Comparison of ENCODE assay signal across 8 cellular contexts in the genomic region with DNA sequence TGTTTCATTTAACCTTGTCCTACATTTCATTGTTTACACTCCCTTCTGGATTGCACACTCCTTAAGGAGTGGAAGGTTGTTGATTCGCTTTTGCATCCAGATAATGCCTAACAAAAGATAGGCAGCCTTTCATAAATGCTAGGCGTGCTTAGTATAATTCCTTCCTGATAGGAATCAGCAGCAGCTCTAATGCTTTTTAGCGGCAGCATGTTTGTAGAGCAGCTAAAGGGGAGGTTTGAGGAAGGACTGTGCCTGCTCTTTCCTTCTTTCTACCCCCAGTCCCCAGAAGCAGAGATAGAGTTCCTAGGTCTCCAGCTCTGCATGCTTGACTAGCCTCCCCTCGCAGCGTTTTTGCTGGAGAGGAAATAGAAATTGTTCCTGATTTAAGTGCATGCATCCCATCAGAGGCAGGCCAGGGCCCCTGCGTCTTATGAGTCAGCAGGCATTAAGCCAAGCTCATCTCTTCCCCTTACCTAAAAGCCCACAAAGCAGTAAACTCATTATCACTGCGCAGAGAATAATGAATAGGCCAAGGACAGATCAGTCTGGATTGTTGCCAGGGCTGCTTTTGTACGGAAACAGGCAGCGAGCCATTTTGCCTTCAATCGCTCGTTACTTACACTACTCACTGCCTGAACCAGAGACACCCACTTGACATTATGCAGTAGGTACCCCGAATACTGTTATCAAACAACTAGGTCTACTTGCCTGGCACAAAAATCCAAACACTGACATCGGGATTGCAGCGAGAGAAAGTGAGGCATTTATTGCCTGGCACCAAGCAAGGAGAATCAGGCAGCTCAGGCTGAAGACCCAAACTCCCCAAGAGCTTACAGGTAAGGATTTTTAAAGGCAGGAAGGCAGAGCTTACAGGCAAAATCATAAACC. TPM values are rescaled to one million over a fixed set of nuclear protein-coding genes. Genes with fewer than 3 reads are reported as not detected.
DNase-seq lines count a peak whose midpoint lies in the region; ATAC-seq, FAIRE-seq and TF ChIP-seq lines count a peak whose summit lies in the region.

No MANE protein-coding gene starts in this region.

- peaks cover 42% of the 10 kb centered on the region for H3K4me1 Mint-ChIP-seq in CD14-positive monocyte
- H3K4me1 Mint-ChIP-seq in activated CD4-positive, alpha-beta memory T cell treated with anti-CD3 and anti-CD28 coated beads, Interleukin-2, amount 10 ng/mL, durations not matched to agents 7 days and 5 days, result peaks cover 14% of the 10 kb centered on the region

- CTCF ChIA-PET in activated CD4-positive, alpha-beta memory T cell treated with anti-CD3 and anti-CD28 coated beads, Interleukin-2, amount 10 ng/mL, durations not matched to agents 7 days and 5 days (lab: Charles Lee), result no interaction called here

- H3K27me3 Mint-ChIP-seq in CD14-positive monocyte (ENCODE audit: low read depth in 3 of 3), result peaks cover 0 to 2% (median 0%) of the 10 kb centered on the region in 3 donors
- H3K27me3 Mint-ChIP-seq in activated CD4-positive, alpha-beta memory T cell treated with anti-CD3 and anti-CD28 coated beads, Interleukin-2, amount 10 ng/mL, durations not matched to agents 7 days and 5 days, result peaks cover 3% of the 10 kb centered on the region

- intact Hi-C loops in CD14-positive monocyte (cut with micrococcal nuclease), result no loop called here
- intact Hi-C loops in kidney (cut with DNase I), result no loop called here

- TF ChIP-seq CTCF in CD14-positive monocyte (IDR thresholded peaks at IDR 0.05) (no peak), foreskin keratinocyte (conservative IDR thresholded peaks at IDR 0.05) (no peak), kidney (IDR thresholded peaks at IDR 0.05; ENCODE audit: borderline replicate concordance, extremely low read depth, insufficient read depth) (no peak)

- H3K36me3 Mint-ChIP-seq in CD14-positive monocyte, result no peaks in the 10 kb centered on the region
- no peaks in the 10 kb centered on the region for H3K36me3 Mint-ChIP-seq in activated CD4-positive, alpha-beta memory T cell treated with anti-CD3 and anti-CD28 coated beads, Interleukin-2, amount 10 ng/mL, durations not matched to agents 7 days and 5 days (ENCODE audit: low read depth)

- H3K36me3 ChIP-seq in kidney (ENCODE audit: control insufficient read depth in 1 of 2, insufficient read depth in 2 of 2, low read length in 2 of 2), result no peaks in the 10 kb centered on the region

- no peaks in the 10 kb centered on the region for H3K27me3 ChIP-seq in foreskin keratinocyte

- H3K27ac ChIP-seq in foreskin keratinocyte (no peak overlapping the region), kidney (ENCODE audit: low read depth in 2 of 2, low read length in 2 of 2) (no peak overlapping the region)

- H3K4me1 ChIP-seq in foreskin keratinocyte (peaks cover 24% of the 10 kb centered on the region), kidney (ENCODE audit: control insufficient read depth in 1 of 2, insufficient read depth in 1 of 2, low read depth in 1 of 2, low read length in 2 of 2) (peaks cover 0 to 6% of the 10 kb centered on the region in 2 donors)

- peak overlapping the region in 1 of 2 donors; percentile 43 for H3K4me3 Mint-ChIP-seq in CD14-positive monocyte
- H3K4me3 Mint-ChIP-seq in activated CD4-positive, alpha-beta memory T cell treated with anti-CD3 and anti-CD28 coated beads, Interleukin-2, amount 10 ng/mL, durations not matched to agents 7 days and 5 days, result no peak overlapping the region

- H3K9me3 Mint-ChIP-seq in CD14-positive monocyte, result no peaks in the 10 kb centered on the region
- no peaks in the 10 kb centered on the region for H3K9me3 Mint-ChIP-seq in activated CD4-positive, alpha-beta memory T cell treated with anti-CD3 and anti-CD28 coated beads, Interleukin-2, amount 10 ng/mL, durations not matched to agents 7 days and 5 days

- POLR2A ChIA-PET in activated CD4-positive, alpha-beta memory T cell treated with anti-CD3 and anti-CD28 coated beads, Interleukin-2, amount 10 ng/mL, durations not matched to agents 7 days and 5 days (lab: Charles Lee), result no interaction called here

- peak; percentile 82 for ATAC-seq in foreskin keratinocyte
- ATAC-seq in GM21723 (IDR thresholded peaks at IDR 0.05; ENCODE audit: unreplicated experiment), result no peak

- H3K27ac Mint-ChIP-seq in CD14-positive monocyte, result peak overlapping the region in 1 of 7 donors; percentile 59
- H3K27ac Mint-ChIP-seq in activated CD4-positive, alpha-beta memory T cell treated with anti-CD3 and anti-CD28 coated beads, Interleukin-2, amount 10 ng/mL, durations not matched to agents 7 days and 5 days, result no peak overlapping the region

- no peak overlapping the region for H3K4me3 ChIP-seq in skeletal muscle cell (ENCODE audit: low read depth, low read length)
- no peak overlapping the region for H3K4me3 ChIP-seq in kidney (ENCODE audit: low read length in 2 of 2)

- DNase-seq in CD14-positive monocyte (ENCODE audit: low spot score) (peak; percentile 58), MV-4-11 (lab: John Stamatoyannopoulos, UW) (peak; percentile 73), SHP77 (lab: John Stamatoyannopoulos, UW) (peak; percentile 62 to 75), foreskin keratinocyte (peak; percentile 71 to 82), skeletal muscle cell (ENCODE audit: low read depth) (peak; percentile 87), kidney (no peak)
- DNase-seq in activated CD4-positive, alpha-beta memory T cell treated with anti-CD3 and anti-CD28 coated beads, Interleukin-2, amount 10 ng/mL, durations not matched to agents 7 days and 5 days, result no peak

- no peak overlapping the region for H3K9ac ChIP-seq in kidney (ENCODE audit: low read length in 2 of 2)

- no peaks in the 10 kb centered on the region for H3K9me3 ChIP-seq in kidney (ENCODE audit: control insufficient read depth in 1 of 2, low read length in 2 of 2)

- FAIRE-seq in kidney (lab: Jason Lieb, UNC), result no peak

RNA-seq across cellular contexts. Expression of a gene that starts 14.1 kb away (rescaled TPM):
- not detected for polyA plus RNA-seq in CD14-positive monocyte
- total RNA-seq in foreskin keratinocyte, result not detected in 2 replicates
- polyA plus RNA-seq in foreskin keratinocyte, result not detected in 2 replicates
- not detected for total RNA-seq in kidney
- not detected for polyA plus RNA-seq in kidney (ENCODE audit: insufficient read depth, low read depth, low replicate concordance)
- not detected for total RNA-seq in activated CD4-positive, alpha-beta memory T cell treated with anti-CD3 and anti-CD28 coated beads, Interleukin-2, amount 10 ng/mL, durations not matched to agents 7 days and 5 days

RNA-seq across cellular contexts. Expression of a gene that starts 42.9 kb away (rescaled TPM):
- polyA plus RNA-seq in CD14-positive monocyte (1 to 10 TPM; 1.8 to 3.3 TPM), foreskin keratinocyte (2.0 and 2.3 TPM in 2 replicates), kidney (ENCODE audit: insufficient read depth, low read depth, low replicate concordance) (5.2 TPM)
- total RNA-seq in foreskin keratinocyte (6.3 and 7.8 TPM in 2 replicates), kidney (13.3 TPM)
- 1 to 10 TPM; 5.5 TPM for total RNA-seq in activated CD4-positive, alpha-beta memory T cell treated with anti-CD3 and anti-CD28 coated beads, Interleukin-2, amount 10 ng/mL, durations not matched to agents 7 days and 5 days

Comparison
In these comparisons a context has a peak if more than half of its experiments do, and no peak if none do; other contexts are left out.
1. DNase-seq: peak in CD14-positive monocyte (single experiment), MV-4-11 (single experiment), SHP77 (2 of 2), foreskin keratinocyte (2 of 2) and skeletal muscle cell (single experiment); none in kidney (single experiment) and activated CD4-positive, alpha-beta memory T cell treated with anti-CD3 and anti-CD28 coated beads, Interleukin-2, amount 10 ng/mL, durations not matched to agents 7 days and 5 days (single experiment).